Comparison of ENCODE assay signal across 1 cellular context in the genomic region with DNA sequence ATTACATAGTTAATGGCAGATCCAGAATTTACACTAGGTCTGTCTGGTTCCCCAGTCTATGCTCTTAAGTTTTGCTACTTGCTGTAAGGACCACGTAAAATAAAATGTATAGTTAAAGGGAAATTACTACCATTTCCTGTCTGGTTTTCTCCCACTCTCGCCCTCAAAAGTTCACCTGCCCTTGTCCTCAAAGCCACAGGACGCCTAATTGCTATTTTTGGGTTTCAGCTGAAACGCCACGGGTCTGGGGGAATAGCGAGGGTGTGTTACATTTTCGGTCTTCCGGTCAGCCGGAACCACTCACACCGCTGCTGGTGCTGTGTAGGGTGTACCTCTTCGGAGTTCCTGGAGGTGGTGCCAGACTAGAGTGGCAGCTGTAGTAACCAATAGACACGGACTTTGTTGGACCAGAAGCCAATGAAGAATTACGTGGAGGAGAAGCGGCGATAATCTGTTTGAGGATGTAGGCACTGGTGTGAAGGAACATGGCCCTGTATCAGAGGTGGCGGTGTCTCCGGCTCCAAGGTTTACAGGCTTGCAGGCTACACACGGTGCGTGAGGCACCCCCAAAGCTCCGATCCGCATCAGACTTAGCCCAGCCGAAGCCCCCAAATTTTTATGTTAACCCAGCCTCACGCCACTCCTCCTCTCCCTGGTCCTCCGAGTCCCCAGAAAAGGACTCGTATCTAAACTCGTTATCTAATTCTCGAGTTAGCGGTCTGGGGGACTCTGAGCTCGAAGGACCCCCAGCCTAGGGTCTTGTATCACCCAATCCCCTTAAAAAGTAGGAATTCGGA.
TF ChIP-seq lines count a peak whose summit lies in the region.

A gene with protein sequence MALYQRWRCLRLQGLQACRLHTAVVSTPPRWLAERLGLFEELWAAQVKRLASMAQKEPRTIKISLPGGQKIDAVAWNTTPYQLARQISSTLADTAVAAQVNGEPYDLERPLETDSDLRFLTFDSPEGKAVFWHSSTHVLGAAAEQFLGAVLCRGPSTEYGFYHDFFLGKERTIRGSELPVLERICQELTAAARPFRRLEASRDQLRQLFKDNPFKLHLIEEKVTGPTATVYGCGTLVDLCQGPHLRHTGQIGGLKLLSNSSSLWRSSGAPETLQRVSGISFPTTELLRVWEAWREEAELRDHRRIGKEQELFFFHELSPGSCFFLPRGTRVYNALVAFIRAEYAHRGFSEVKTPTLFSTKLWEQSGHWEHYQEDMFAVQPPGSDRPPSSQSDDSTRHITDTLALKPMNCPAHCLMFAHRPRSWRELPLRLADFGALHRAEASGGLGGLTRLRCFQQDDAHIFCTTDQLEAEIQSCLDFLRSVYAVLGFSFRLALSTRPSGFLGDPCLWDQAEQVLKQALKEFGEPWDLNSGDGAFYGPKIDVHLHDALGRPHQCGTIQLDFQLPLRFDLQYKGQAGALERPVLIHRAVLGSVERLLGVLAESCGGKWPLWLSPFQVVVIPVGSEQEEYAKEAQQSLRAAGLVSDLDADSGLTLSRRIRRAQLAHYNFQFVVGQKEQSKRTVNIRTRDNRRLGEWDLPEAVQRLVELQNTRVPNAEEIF (plus strand): TSS at position 454 of the 797 bp plus-strand sequence. CDS start 32 bp downstream, at position 486.

TF ChIP-seq in GM12878, 131 proteins besides CTCF, POLR2A, EP300 and RAD21 (continued from another document and continues in another):
- TF ChIP-seq, protein P1, sequence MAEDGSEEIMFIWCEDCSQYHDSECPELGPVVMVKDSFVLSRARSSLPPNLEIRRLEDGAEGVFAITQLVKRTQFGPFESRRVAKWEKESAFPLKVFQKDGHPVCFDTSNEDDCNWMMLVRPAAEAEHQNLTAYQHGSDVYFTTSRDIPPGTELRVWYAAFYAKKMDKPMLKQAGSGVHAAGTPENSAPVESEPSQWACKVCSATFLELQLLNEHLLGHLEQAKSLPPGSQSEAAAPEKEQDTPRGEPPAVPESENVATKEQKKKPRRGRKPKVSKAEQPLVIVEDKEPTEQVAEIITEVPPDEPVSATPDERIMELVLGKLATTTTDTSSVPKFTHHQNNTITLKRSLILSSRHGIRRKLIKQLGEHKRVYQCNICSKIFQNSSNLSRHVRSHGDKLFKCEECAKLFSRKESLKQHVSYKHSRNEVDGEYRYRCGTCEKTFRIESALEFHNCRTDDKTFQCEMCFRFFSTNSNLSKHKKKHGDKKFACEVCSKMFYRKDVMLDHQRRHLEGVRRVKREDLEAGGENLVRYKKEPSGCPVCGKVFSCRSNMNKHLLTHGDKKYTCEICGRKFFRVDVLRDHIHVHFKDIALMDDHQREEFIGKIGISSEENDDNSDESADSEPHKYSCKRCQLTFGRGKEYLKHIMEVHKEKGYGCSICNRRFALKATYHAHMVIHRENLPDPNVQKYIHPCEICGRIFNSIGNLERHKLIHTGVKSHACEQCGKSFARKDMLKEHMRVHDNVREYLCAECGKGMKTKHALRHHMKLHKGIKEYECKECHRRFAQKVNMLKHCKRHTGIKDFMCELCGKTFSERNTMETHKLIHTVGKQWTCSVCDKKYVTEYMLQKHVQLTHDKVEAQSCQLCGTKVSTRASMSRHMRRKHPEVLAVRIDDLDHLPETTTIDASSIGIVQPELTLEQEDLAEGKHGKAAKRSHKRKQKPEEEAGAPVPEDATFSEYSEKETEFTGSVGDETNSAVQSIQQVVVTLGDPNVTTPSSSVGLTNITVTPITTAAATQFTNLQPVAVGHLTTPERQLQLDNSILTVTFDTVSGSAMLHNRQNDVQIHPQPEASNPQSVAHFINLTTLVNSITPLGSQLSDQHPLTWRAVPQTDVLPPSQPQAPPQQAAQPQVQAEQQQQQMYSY (CRISPR knock-in tag; IDR thresholded peaks at IDR 0.05): no peak
- peak; percentile 68 for TF ChIP-seq SIX5 (IDR thresholded peaks at IDR 0.05; ENCODE audit: low read depth, low read length, severe bottlenecking)
- TF ChIP-seq MEF2A (IDR thresholded peaks at IDR 0.05; ENCODE audit: insufficient read depth, low read depth, low read length): peak; percentile 99
- peak; percentile 96; the same call in 1 of the 2 replicates for TF ChIP-seq WRNIP1 (IDR thresholded peaks at IDR 0.05; ENCODE audit: borderline replicate concordance, low read depth, low read length)
- peak; percentile 80 for TF ChIP-seq HCFC1 (IDR thresholded peaks at IDR 0.05; ENCODE audit: low read length)
- TF ChIP-seq ETV6 (conservative IDR thresholded peaks at IDR 0.05 in 1 of 2, IDR thresholded peaks at IDR 0.05 in 1 of 2; ENCODE audit: borderline replicate concordance in 1 of 2, low read depth in 1 of 2): peak in 1 of 2 experiments; percentile 70; a peak in 2 of 4 replicates
- TF ChIP-seq, protein P2, sequence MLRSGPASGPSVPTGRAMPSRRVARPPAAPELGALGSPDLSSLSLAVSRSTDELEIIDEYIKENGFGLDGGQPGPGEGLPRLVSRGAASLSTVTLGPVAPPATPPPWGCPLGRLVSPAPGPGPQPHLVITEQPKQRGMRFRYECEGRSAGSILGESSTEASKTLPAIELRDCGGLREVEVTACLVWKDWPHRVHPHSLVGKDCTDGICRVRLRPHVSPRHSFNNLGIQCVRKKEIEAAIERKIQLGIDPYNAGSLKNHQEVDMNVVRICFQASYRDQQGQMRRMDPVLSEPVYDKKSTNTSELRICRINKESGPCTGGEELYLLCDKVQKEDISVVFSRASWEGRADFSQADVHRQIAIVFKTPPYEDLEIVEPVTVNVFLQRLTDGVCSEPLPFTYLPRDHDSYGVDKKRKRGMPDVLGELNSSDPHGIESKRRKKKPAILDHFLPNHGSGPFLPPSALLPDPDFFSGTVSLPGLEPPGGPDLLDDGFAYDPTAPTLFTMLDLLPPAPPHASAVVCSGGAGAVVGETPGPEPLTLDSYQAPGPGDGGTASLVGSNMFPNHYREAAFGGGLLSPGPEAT (IDR thresholded peaks at IDR 0.05; ENCODE audit: low read depth): peak; percentile 98
- no peak for TF ChIP-seq ZNF384 (IDR thresholded peaks at IDR 0.05; ENCODE audit: borderline replicate concordance, low read depth, low read length)
- peak; percentile 97 for TF ChIP-seq POLR2AphosphoS5 (IDR thresholded peaks at IDR 0.05; ENCODE audit: low read length)
- peak; percentile 79; the same call in 1 of the 2 replicates for TF ChIP-seq POLR2AphosphoS2 (IDR thresholded peaks at IDR 0.05; ENCODE audit: low read depth, low read length)
- peak; percentile 40 to 45; a peak in 2 of 3 replicates for TF ChIP-seq EGR1 (IDR thresholded peaks at IDR 0.05; ENCODE audit: borderline replicate concordance in 1 of 2, low read depth in 2 of 2, low read length in 2 of 2)
- TF ChIP-seq ZNF217 (IDR thresholded peaks at IDR 0.05): 0 out of 2 replicates have a peak, but pooled peaks have one; percentile 24
- TF ChIP-seq TBL1XR1 (IDR thresholded peaks at IDR 0.05; ENCODE audit: low read depth, low read length): no peak
- TF ChIP-seq, protein P3, sequence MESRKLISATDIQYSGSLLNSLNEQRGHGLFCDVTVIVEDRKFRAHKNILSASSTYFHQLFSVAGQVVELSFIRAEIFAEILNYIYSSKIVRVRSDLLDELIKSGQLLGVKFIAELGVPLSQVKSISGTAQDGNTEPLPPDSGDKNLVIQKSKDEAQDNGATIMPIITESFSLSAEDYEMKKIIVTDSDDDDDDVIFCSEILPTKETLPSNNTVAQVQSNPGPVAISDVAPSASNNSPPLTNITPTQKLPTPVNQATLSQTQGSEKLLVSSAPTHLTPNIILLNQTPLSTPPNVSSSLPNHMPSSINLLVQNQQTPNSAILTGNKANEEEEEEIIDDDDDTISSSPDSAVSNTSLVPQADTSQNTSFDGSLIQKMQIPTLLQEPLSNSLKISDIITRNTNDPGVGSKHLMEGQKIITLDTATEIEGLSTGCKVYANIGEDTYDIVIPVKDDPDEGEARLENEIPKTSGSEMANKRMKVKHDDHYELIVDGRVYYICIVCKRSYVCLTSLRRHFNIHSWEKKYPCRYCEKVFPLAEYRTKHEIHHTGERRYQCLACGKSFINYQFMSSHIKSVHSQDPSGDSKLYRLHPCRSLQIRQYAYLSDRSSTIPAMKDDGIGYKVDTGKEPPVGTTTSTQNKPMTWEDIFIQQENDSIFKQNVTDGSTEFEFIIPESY (IDR thresholded peaks at IDR 0.05): no peak; the same call in 1 of the 2 replicates
- TF ChIP-seq ZSCAN29 (IDR thresholded peaks at IDR 0.05): no peak
- TF ChIP-seq MTA2 (IDR thresholded peaks at IDR 0.05; ENCODE audit: low read depth): peak; percentile 49
- TF ChIP-seq, protein P4, sequence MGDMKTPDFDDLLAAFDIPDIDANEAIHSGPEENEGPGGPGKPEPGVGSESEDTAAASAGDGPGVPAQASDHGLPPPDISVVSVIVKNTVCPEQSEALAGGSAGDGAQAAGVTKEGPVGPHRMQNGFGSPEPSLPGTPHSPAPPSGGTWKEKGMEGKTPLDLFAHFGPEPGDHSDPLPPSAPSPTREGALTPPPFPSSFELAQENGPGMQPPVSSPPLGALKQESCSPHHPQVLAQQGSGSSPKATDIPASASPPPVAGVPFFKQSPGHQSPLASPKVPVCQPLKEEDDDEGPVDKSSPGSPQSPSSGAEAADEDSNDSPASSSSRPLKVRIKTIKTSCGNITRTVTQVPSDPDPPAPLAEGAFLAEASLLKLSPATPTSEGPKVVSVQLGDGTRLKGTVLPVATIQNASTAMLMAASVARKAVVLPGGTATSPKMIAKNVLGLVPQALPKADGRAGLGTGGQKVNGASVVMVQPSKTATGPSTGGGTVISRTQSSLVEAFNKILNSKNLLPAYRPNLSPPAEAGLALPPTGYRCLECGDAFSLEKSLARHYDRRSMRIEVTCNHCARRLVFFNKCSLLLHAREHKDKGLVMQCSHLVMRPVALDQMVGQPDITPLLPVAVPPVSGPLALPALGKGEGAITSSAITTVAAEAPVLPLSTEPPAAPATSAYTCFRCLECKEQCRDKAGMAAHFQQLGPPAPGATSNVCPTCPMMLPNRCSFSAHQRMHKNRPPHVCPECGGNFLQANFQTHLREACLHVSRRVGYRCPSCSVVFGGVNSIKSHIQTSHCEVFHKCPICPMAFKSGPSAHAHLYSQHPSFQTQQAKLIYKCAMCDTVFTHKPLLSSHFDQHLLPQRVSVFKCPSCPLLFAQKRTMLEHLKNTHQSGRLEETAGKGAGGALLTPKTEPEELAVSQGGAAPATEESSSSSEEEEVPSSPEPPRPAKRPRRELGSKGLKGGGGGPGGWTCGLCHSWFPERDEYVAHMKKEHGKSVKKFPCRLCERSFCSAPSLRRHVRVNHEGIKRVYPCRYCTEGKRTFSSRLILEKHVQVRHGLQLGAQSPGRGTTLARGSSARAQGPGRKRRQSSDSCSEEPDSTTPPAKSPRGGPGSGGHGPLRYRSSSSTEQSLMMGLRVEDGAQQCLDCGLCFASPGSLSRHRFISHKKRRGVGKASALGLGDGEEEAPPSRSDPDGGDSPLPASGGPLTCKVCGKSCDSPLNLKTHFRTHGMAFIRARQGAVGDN (IDR thresholded peaks at IDR 0.05): peak; percentile 67
- TF ChIP-seq CBFB (IDR thresholded peaks at IDR 0.05; ENCODE audit: low read depth): peak; percentile 74
- peak; percentile 80; the same call in 1 of the 2 replicates for TF ChIP-seq MYB (IDR thresholded peaks at IDR 0.05; ENCODE audit: borderline replicate concordance, low read depth, low read length)
- no peak for TF ChIP-seq CHD4 (IDR thresholded peaks at IDR 0.05)
- no peak for TF ChIP-seq SREBF1 (IDR thresholded peaks at IDR 0.05; ENCODE audit: low read length)
- TF ChIP-seq BMI1 (IDR thresholded peaks at IDR 0.05; ENCODE audit: borderline replicate concordance): peak; percentile 43; the same call in 1 of the 2 replicates
- TF ChIP-seq CHD2 (IDR thresholded peaks at IDR 0.05; ENCODE audit: borderline replicate concordance, low read depth, low read length): peak; percentile 95
- 0 out of 2 replicates have a peak, but pooled peaks have one; percentile 45 for TF ChIP-seq SREBF2 (IDR thresholded peaks at IDR 0.05; ENCODE audit: low read length)
- TF ChIP-seq SRF (IDR thresholded peaks at IDR 0.05; ENCODE audit: low read depth in 2 of 2, low read length in 2 of 2): peak in 1 of 2 experiments; percentile 89; a peak in 2 of 4 replicates
- peak; percentile 87 for TF ChIP-seq TAF1 (IDR thresholded peaks at IDR 0.05; ENCODE audit: borderline replicate concordance, low read depth, low read length)
- TF ChIP-seq FOXK2 (IDR thresholded peaks at IDR 0.05): peak; percentile 79
- TF ChIP-seq PML (IDR thresholded peaks at IDR 0.05; ENCODE audit: low read length): peak; percentile 76
- peak; percentile 57; the same call in 1 of the 2 replicates for TF ChIP-seq SIN3A (IDR thresholded peaks at IDR 0.05; ENCODE audit: low read depth, low read length)
- TF ChIP-seq IKZF2 (IDR thresholded peaks at IDR 0.05): peak; percentile 65 to 67
- 0 out of 2 replicates have a peak, but pooled peaks have one; percentile 23 for TF ChIP-seq RCOR1 (conservative IDR thresholded peaks at IDR 0.05; ENCODE audit: low read depth, low read length)
- TF ChIP-seq, protein P5, sequence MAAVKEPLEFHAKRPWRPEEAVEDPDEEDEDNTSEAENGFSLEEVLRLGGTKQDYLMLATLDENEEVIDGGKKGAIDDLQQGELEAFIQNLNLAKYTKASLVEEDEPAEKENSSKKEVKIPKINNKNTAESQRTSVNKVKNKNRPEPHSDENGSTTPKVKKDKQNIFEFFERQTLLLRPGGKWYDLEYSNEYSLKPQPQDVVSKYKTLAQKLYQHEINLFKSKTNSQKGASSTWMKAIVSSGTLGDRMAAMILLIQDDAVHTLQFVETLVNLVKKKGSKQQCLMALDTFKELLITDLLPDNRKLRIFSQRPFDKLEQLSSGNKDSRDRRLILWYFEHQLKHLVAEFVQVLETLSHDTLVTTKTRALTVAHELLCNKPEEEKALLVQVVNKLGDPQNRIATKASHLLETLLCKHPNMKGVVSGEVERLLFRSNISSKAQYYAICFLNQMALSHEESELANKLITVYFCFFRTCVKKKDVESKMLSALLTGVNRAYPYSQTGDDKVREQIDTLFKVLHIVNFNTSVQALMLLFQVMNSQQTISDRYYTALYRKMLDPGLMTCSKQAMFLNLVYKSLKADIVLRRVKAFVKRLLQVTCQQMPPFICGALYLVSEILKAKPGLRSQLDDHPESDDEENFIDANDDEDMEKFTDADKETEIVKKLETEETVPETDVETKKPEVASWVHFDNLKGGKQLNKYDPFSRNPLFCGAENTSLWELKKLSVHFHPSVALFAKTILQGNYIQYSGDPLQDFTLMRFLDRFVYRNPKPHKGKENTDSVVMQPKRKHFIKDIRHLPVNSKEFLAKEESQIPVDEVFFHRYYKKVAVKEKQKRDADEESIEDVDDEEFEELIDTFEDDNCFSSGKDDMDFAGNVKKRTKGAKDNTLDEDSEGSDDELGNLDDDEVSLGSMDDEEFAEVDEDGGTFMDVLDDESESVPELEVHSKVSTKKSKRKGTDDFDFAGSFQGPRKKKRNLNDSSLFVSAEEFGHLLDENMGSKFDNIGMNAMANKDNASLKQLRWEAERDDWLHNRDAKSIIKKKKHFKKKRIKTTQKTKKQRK (IDR thresholded peaks at IDR 0.05; ENCODE audit: low read depth, low read length): peak; percentile 61
- peak; percentile 99 for TF ChIP-seq SP1 (IDR thresholded peaks at IDR 0.05; ENCODE audit: low read depth, low read length)
- TF ChIP-seq, protein P6, sequence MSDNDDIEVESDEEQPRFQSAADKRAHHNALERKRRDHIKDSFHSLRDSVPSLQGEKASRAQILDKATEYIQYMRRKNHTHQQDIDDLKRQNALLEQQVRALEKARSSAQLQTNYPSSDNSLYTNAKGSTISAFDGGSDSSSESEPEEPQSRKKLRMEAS (IDR thresholded peaks at IDR 0.05; ENCODE audit: low read depth, low read length): peak; percentile 54; the same call in 1 of the 2 replicates
- TF ChIP-seq RELA (IDR thresholded peaks at IDR 0.05; ENCODE audit: borderline replicate concordance, partially characterized antibody): peak; percentile 73
